ENCODE assay signal across 8 cellular contexts in genomic region chr11:10654211-10655150, GRCh38. TPM values are rescaled to one million over a fixed set of nuclear protein-coding genes. Genes with fewer than 3 reads are reported as not detected.
DNase-seq lines count a peak whose midpoint lies in the region; ATAC-seq and TF ChIP-seq lines count a peak whose summit lies in the region.

No MANE protein-coding gene starts in this region.

- no peaks in the 10 kb centered on the region for H3K27me3 ChIP-seq in BLaER1 treated with 17β-estradiol and CSF1 and Interleukin-3, amounts not matched to agents 10 nM and 100 nM
- H3K27me3 ChIP-seq in suprapubic skin = no peaks in the 10 kb centered on the region

- no peak overlapping the region for H3K27ac Mint-ChIP-seq in chondrocyte (ENCODE audit: unreplicated experiment)

- peak overlapping the region in 7 of 11 experiments; percentile 23 to 54 (median 37); a peak in 12 of 22 replicates for H3K27ac ChIP-seq in BLaER1 treated with 17β-estradiol and CSF1 and Interleukin-3, amounts not matched to agents 10 nM and 100 nM
- H3K27ac ChIP-seq in suprapubic skin = peak overlapping the region; percentile 8

- H3K36me3 ChIP-seq in BLaER1 treated with 17β-estradiol and CSF1 and Interleukin-3, amounts not matched to agents 10 nM and 100 nM = no peaks in the 10 kb centered on the region
- no peaks in the 10 kb centered on the region for H3K36me3 ChIP-seq in suprapubic skin

- no peak overlapping the region for H3K4me3 ChIP-seq in BLaER1 treated with 17β-estradiol and CSF1 and Interleukin-3, amounts not matched to agents 10 nM and 100 nM
- no peak overlapping the region for H3K4me3 ChIP-seq in Jurkat, Clone E6-1 (ENCODE audit: low read length)
- H3K4me3 ChIP-seq in suprapubic skin = no peak overlapping the region

- no peak for TF ChIP-seq EP300 in suprapubic skin (IDR thresholded peaks at IDR 0.05)

- peak overlapping the region; percentile 51 to 92 (median 70) for H3K4me2 ChIP-seq in BLaER1 treated with 17β-estradiol and CSF1 and Interleukin-3, amounts not matched to agents 10 nM and 100 nM

- TF ChIP-seq CTCF in chondrocyte (IDR thresholded peaks at IDR 0.05) = peak; percentile 82
- TF ChIP-seq CTCF in suprapubic skin (IDR thresholded peaks at IDR 0.05) = peak; percentile 28 to 34

- H4K20me1 ChIP-seq in BLaER1 treated with 17β-estradiol and CSF1 and Interleukin-3, amounts not matched to agents 10 nM and 100 nM = no peaks in the 10 kb centered on the region

- H3K27me3 Mint-ChIP-seq in chondrocyte (ENCODE audit: low read depth) = no peaks in the 10 kb centered on the region

- DNase-seq in Jurkat, Clone E6-1 (ENCODE audit: low read depth, low spot score) = peak; percentile 58
- peak; percentile 32 for DNase-seq in SK-N-DZ (ENCODE audit: low spot score)
- DNase-seq in chondrocyte (ENCODE audit: low spot score) = no peak
- DNase-seq in left kidney (ENCODE audit: low read depth, low spot score) = peak; percentile 82
- DNase-seq in suprapubic skin (ENCODE audit: low spot score in 2 of 2) = no peak

- ATAC-seq in GM18519 (IDR thresholded peaks at IDR 0.05; ENCODE audit: low FRiP score, unreplicated experiment) (peak; percentile 52), GM21737 (IDR thresholded peaks at IDR 0.05; ENCODE audit: unreplicated experiment) (no peak)

- WGBS in suprapubic skin = 57% methylated on average over 3 of the region's 3 CpGs

- H3K4me1 Mint-ChIP-seq in chondrocyte (ENCODE audit: low read depth) = peaks cover 89% of the 10 kb centered on the region

- H3K36me3 Mint-ChIP-seq in chondrocyte (ENCODE audit: low read depth) = no peaks in the 10 kb centered on the region

- peaks cover 48 to 80% (median 65%) of the 10 kb centered on the region in 10 experiments for H3K4me1 ChIP-seq in BLaER1 treated with 17β-estradiol and CSF1 and Interleukin-3, amounts not matched to agents 10 nM and 100 nM
- peaks cover 64% of the 10 kb centered on the region for H3K4me1 ChIP-seq in suprapubic skin

- no peaks in the 10 kb centered on the region for H3K9me3 ChIP-seq in BLaER1 treated with 17β-estradiol and CSF1 and Interleukin-3, amounts not matched to agents 10 nM and 100 nM (replicated peaks in 1 of 11)
- H3K9me3 ChIP-seq in suprapubic skin = no peaks in the 10 kb centered on the region

- no peaks in the 10 kb centered on the region for H3K9me3 Mint-ChIP-seq in chondrocyte (ENCODE audit: low read depth)

- H3K4me3 Mint-ChIP-seq in chondrocyte (ENCODE audit: unreplicated experiment) = no peak overlapping the region

- H3K9ac ChIP-seq in BLaER1 treated with 17β-estradiol and CSF1 and Interleukin-3, amounts not matched to agents 10 nM and 100 nM = peak overlapping the region in 1 of 11 experiments; percentile 24; a peak in 1 of 22 replicates

- TF ChIP-seq POLR2A in suprapubic skin (IDR thresholded peaks at IDR 0.05) = no peak

RNA-seq across cellular contexts. Expression of gene IRAG1, which starts 39.1 kb away (rescaled TPM):
- not detected for polyA plus RNA-seq in Jurkat, Clone E6-1 (2012; ENCODE audit: insufficient read depth, insufficient read length)
- polyA plus RNA-seq in SK-N-DZ (2014; cell fraction: cytosol; rRNA removed) = 2.8 and 3.1 TPM in 2 replicates
- 8.2 and 9.2 TPM in 2 replicates for polyA plus RNA-seq in SK-N-DZ (2014; cell fraction: nucleus; rRNA removed)
- 19.2 to 51.0 TPM (median 50.6 TPM) in 3 replicates for total RNA-seq in chondrocyte
- total RNA-seq in suprapubic skin = 1 to 10 TPM; 2.9 to 4.6 (median 4.2) TPM

Comparison
In these comparisons a context has a peak if more than half of its experiments do, and no peak if none do; other contexts are left out.
1. DNase-seq: peak in Jurkat, Clone E6-1 (single experiment), SK-N-DZ (single experiment) and left kidney (single experiment); none in chondrocyte (single experiment) and suprapubic skin (0 of 2).